Comparison of ENCODE assay signal across 1 cellular context in genomic region chr10:74084955-74085354, GRCh38.
TF ChIP-seq lines count a peak whose summit lies in the region.

No MANE protein-coding gene starts in this region.

TF ChIP-seq in GM12878, 131 proteins besides CTCF, POLR2A, EP300 and RAD21 (continued from another document):
- TF ChIP-seq POLR2AphosphoS5 (IDR thresholded peaks at IDR 0.05; ENCODE audit: low read length) (no peak), TCF7 (IDR thresholded peaks at IDR 0.05; ENCODE audit: borderline replicate concordance) (no peak), CHD2 (IDR thresholded peaks at IDR 0.05; ENCODE audit: borderline replicate concordance, low read depth, low read length) (no peak), BCL11A (IDR thresholded peaks at IDR 0.05; ENCODE audit: low read depth, low read length) (peak; percentile 52; the same call in 1 of the 2 replicates), IKZF1 (conservative IDR thresholded peaks at IDR 0.05) (peak; percentile 53; the same call in 1 of the 2 replicates), ZNF274 (IDR thresholded peaks at IDR 0.05; ENCODE audit: insufficient read depth, insufficient read length) (no peak), BMI1 (IDR thresholded peaks at IDR 0.05; ENCODE audit: borderline replicate concordance) (no peak; the same call in 1 of the 2 replicates), FOS (IDR thresholded peaks at IDR 0.05; ENCODE audit: borderline replicate concordance, extremely low read depth, insufficient read length) (no peak), SUPT20H (IDR thresholded peaks at IDR 0.05; ENCODE audit: borderline replicate concordance, control insufficient read depth, low read depth, low read length) (no peak), CEBPB (IDR thresholded peaks at IDR 0.05; ENCODE audit: borderline replicate concordance in 1 of 2, low read depth in 2 of 2, low read length in 2 of 2) (no peak), NFIC (IDR thresholded peaks at IDR 0.05; ENCODE audit: low read depth, low read length) (peak; percentile 82), ETV6 (conservative IDR thresholded peaks at IDR 0.05 in 1 of 2, IDR thresholded peaks at IDR 0.05 in 1 of 2; ENCODE audit: borderline replicate concordance in 1 of 2, low read depth in 1 of 2) (no peak)
- TF ChIP-seq, protein P1, sequence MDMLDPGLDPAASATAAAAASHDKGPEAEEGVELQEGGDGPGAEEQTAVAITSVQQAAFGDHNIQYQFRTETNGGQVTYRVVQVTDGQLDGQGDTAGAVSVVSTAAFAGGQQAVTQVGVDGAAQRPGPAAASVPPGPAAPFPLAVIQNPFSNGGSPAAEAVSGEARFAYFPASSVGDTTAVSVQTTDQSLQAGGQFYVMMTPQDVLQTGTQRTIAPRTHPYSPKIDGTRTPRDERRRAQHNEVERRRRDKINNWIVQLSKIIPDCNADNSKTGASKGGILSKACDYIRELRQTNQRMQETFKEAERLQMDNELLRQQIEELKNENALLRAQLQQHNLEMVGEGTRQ (IDR thresholded peaks at IDR 0.05; ENCODE audit: borderline replicate concordance, low read depth, low read length) = no peak
